8 cellular contexts compared by ENCODE assay signal in the genomic region with DNA sequence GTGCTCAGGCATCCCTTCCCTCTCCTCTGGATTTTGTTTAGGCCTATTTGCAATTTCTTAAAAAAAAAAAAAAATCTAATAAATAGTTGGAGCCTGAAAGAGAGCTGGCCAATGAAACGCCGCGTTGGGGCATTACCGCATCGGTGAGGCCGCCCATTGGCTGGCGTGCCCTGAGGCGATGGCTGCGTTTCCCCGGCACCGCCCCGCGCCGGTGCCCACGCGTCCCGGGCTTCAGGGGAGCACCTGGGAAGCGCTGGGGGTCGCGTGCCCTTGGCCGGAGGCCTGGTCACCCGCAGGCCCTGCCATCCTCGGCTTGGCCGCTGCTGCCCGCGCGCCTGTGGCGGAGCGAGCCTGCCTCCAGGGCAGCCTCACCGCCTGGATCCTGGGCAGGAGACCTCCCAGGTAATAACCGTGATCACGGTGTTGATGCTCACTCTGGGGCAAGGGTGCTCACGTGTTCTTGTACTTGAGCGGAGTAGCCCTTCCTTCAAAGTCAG.
DNase-seq lines count a peak whose midpoint lies in the region; ATAC-seq, FAIRE-seq and TF ChIP-seq lines count a peak whose summit lies in the region.

No MANE protein-coding gene starts in this region.

- no peak for FAIRE-seq in frontal cortex (lab: Jason Lieb, UNC)

- peaks cover 7% of the 10 kb centered on the region for H3K27me3 Mint-ChIP-seq in activated T-helper 17 cell treated with anti-CD3 and anti-CD28 coated beads, Interleukin-2, amount 50 U/mL, for 72 hours

- H3K27ac Mint-ChIP-seq in activated T-helper 17 cell treated with anti-CD3 and anti-CD28 coated beads, Interleukin-2, amount 50 U/mL, for 72 hours = peak overlapping the region; percentile 75

- peak overlapping the region; percentile 76 for H3K4me3 Mint-ChIP-seq in activated T-helper 17 cell treated with anti-CD3 and anti-CD28 coated beads, Interleukin-2, amount 50 U/mL, for 72 hours

- no peaks in the 10 kb centered on the region for H3K4me1 Mint-ChIP-seq in activated T-helper 17 cell treated with anti-CD3 and anti-CD28 coated beads, Interleukin-2, amount 50 U/mL, for 72 hours

- ATAC-seq in GM19455 (IDR thresholded peaks at IDR 0.05; ENCODE audit: unreplicated experiment) (peak; percentile 80), SK-N-SH treated with all-trans-retinoic acid at 6 μM for 48 hours (no peak)
- ATAC-seq in activated T-helper 17 cell treated with anti-CD3 and anti-CD28 coated beads, Interleukin-2, amount 50 U/mL, for 72 hours (replicated peaks) = peak; percentile 98

- no peaks in the 10 kb centered on the region for H3K36me3 Mint-ChIP-seq in activated T-helper 17 cell treated with anti-CD3 and anti-CD28 coated beads, Interleukin-2, amount 50 U/mL, for 72 hours (ENCODE audit: low read depth)

- H3K9me3 Mint-ChIP-seq in activated T-helper 17 cell treated with anti-CD3 and anti-CD28 coated beads, Interleukin-2, amount 50 U/mL, for 72 hours = no peaks in the 10 kb centered on the region

- peak; percentile 91 for DNase-seq in NCI-H2227 (lab: John Stamatoyannopoulos, UW; ENCODE audit: unreplicated experiment)
- peak; percentile 56 to 76 for DNase-seq in frontal cortex (ENCODE audit: low spot score in 2 of 2)
- peak in 50 of 56 donors; percentile 7 to 91 (median 59) for DNase-seq in nucleus accumbens (lab: John Stamatoyannopoulos, UW)
- peak; percentile 12 for DNase-seq in stromal cell of bone marrow (ENCODE audit: low read depth)
- no peak for DNase-seq in NCI-H1105 (lab: John Stamatoyannopoulos, UW)

TF ChIP-seq in SK-N-SH treated with all-trans-retinoic acid at 6 μM for 48 hours, 23 proteins besides CTCF, POLR2A, EP300 and RAD21:
- TF ChIP-seq ZNF8 (CRISPR knock-in tag; IDR thresholded peaks at IDR 0.05) (no peak), BACH2 (CRISPR knock-in tag; IDR thresholded peaks at IDR 0.05; ENCODE audit: borderline replicate concordance) (no peak), CREB5 (CRISPR knock-in tag; IDR thresholded peaks at IDR 0.05; ENCODE audit: low read depth) (no peak), ZFP3 (CRISPR knock-in tag; IDR thresholded peaks at IDR 0.05) (no peak), ARNTL (CRISPR knock-in tag; IDR thresholded peaks at IDR 0.05; ENCODE audit: borderline replicate concordance, low read depth) (no peak), TOX (CRISPR knock-in tag; IDR thresholded peaks at IDR 0.05; ENCODE audit: borderline replicate concordance) (no peak), PPARA (CRISPR knock-in tag; IDR thresholded peaks at IDR 0.05; ENCODE audit: borderline replicate concordance) (no peak), ESRRG (CRISPR knock-in tag; IDR thresholded peaks at IDR 0.05) (no peak), OSR1 (CRISPR knock-in tag; IDR thresholded peaks at IDR 0.05) (no peak), ZNF70 (CRISPR knock-in tag; IDR thresholded peaks at IDR 0.05) (no peak), POU6F1 (CRISPR knock-in tag; IDR thresholded peaks at IDR 0.05; ENCODE audit: borderline replicate concordance, low read depth) (no peak), PATZ1 (CRISPR knock-in tag; IDR thresholded peaks at IDR 0.05; ENCODE audit: borderline replicate concordance) (no peak), CSRNP3 (CRISPR knock-in tag; IDR thresholded peaks at IDR 0.05) (no peak), GLIS3 (CRISPR knock-in tag; IDR thresholded peaks at IDR 0.05) (no peak), TSHZ2 (CRISPR knock-in tag; IDR thresholded peaks at IDR 0.05) (no peak), CSDC2 (CRISPR knock-in tag; IDR thresholded peaks at IDR 0.05) (no peak), ZNF565 (CRISPR knock-in tag; conservative IDR thresholded peaks at IDR 0.05; ENCODE audit: low read depth) (no peak)
